In genomic region chr2:159811232-159811631, GRCh38 we compare ENCODE assay signal across 26 cellular contexts.
"Had no signal": no experiment of that assay in that cellular context is flagged by ENCODE, and none has a peak within 500 bp of the region (broad histone marks: within the 10 kb centered on the region; RNA-seq: fewer than 3 reads in every experiment).

No MANE protein-coding gene starts in this region.

- H3K27me3 Mint-ChIP-seq: activated CD4-positive, alpha-beta T cell treated with anti-CD3 and anti-CD28 coated beads, Interleukin-2, amount 10 ng/mL, durations not matched to agents 24 days and 14 days; activated CD8-positive, alpha-beta T cell treated with anti-CD3 and anti-CD28 coated beads for 36 hours; activated naive CD4-positive, alpha-beta T cell treated with anti-CD3 and anti-CD28 coated beads, Interleukin-2, amount 50 U/mL, for 24 hours; activated naive CD8-positive, alpha-beta T cell treated with anti-CD3 and anti-CD28 coated beads, Interleukin-2, amount 10 ng/mL, durations not matched to agents 7 days and 5 days; activated T-helper 17 cell treated with anti-CD3 and anti-CD28 coated beads, Interleukin-2, amount 50 U/mL, for 72 hours had no signal

- H3K4me1 ChIP-seq: body of pancreas, breast epithelium, SJCRH30 had no signal

- H3K27me3 ChIP-seq: body of pancreas, breast epithelium, SJCRH30 had no signal

- H3K4me1 Mint-ChIP-seq: activated naive CD4-positive, alpha-beta T cell treated with anti-CD3 and anti-CD28 coated beads, Interleukin-2, amount 50 U/mL, for 24 hours had no signal

- ATAC-seq: activated CD8-positive, alpha-beta T cell treated with anti-CD3 and anti-CD28 coated beads for 36 hours; activated T-cell treated with anti-CD3 and anti-CD28 coated beads, Interleukin-2, amount 50 U/mL, for 72 hours; activated T-helper 17 cell treated with anti-CD3 and anti-CD28 coated beads, Interleukin-2, amount 50 U/mL, for 72 hours; body of pancreas; Panc1 had no signal

- H3K9me3 ChIP-seq: body of pancreas, breast epithelium, SJCRH30 had no signal

- H3K4me3 Mint-ChIP-seq: activated CD4-positive, alpha-beta T cell treated with anti-CD3 and anti-CD28 coated beads, Interleukin-2, amount 10 ng/mL, durations not matched to agents 24 days and 14 days; activated CD8-positive, alpha-beta T cell treated with anti-CD3 and anti-CD28 coated beads for 36 hours; activated naive CD4-positive, alpha-beta T cell treated with anti-CD3 and anti-CD28 coated beads, Interleukin-2, amount 50 U/mL, for 24 hours; activated naive CD8-positive, alpha-beta T cell treated with anti-CD3 and anti-CD28 coated beads, Interleukin-2, amount 10 ng/mL, durations not matched to agents 7 days and 5 days; activated T-cell treated with anti-CD3 and anti-CD28 coated beads, Interleukin-2, amount 50 U/mL, for 72 hours; activated T-helper 17 cell treated with anti-CD3 and anti-CD28 coated beads, Interleukin-2, amount 50 U/mL, for 72 hours had no signal

- DNase-seq: activated CD4-positive, alpha-beta T cell treated with anti-CD3 and anti-CD28 coated beads, Interleukin-2, amount 10 ng/mL, durations not matched to agents 24 days and 14 days; activated CD4-positive, alpha-beta T cell treated with anti-CD3 and anti-CD28 coated beads, Interleukin-2, amount 50 U/mL, for 4 hours; activated CD4-positive, CD25-positive, alpha-beta regulatory T cell; activated CD8-positive, alpha-beta T cell treated with anti-CD3 and anti-CD28 coated beads for 36 hours; activated gamma-delta T cell; activated naive CD4-positive, alpha-beta T cell treated with Interleukin-2 at 50 U/mL for 16 hours; activated naive CD8-positive, alpha-beta T cell treated with anti-CD3 and anti-CD28 coated beads, Interleukin-2, amount 10 ng/mL, durations not matched to agents 7 days and 5 days; activated T-cell treated with anti-CD3 and anti-CD28 coated beads, Interleukin-2, amount 50 U/mL, for 1 hour; activated T-cell treated with anti-CD3 and anti-CD28 coated beads, Interleukin-2, amount 50 U/mL, for 72 hours; body of pancreas; cerebellar nuclear complex; NCI-H1105; NCI-H1436 treated with DMSO at 0.1 percent for 48 hours; NCI-H1694 treated with DMSO at 0.1 percent for 48 hours; NCI-H2029; NCI-H345; NCI-H524 treated with DMSO at 0.1 percent for 48 hours; SHP77; SJCRH30; T1000; WERI-Rb-1 had no signal

- H3K27ac Mint-ChIP-seq: activated CD4-positive, alpha-beta T cell treated with anti-CD3 and anti-CD28 coated beads, Interleukin-2, amount 10 ng/mL, durations not matched to agents 24 days and 14 days; activated CD8-positive, alpha-beta T cell treated with anti-CD3 and anti-CD28 coated beads for 36 hours; activated naive CD4-positive, alpha-beta T cell treated with anti-CD3 and anti-CD28 coated beads, Interleukin-2, amount 50 U/mL, for 24 hours; activated naive CD8-positive, alpha-beta T cell treated with anti-CD3 and anti-CD28 coated beads, Interleukin-2, amount 10 ng/mL, durations not matched to agents 7 days and 5 days; activated T-cell treated with anti-CD3 and anti-CD28 coated beads, Interleukin-2, amount 50 U/mL, for 72 hours; activated T-helper 17 cell treated with anti-CD3 and anti-CD28 coated beads, Interleukin-2, amount 50 U/mL, for 72 hours had no signal

- H3K27ac ChIP-seq: body of pancreas, breast epithelium, SJCRH30, WERI-Rb-1 had no signal

- H3K4me3 ChIP-seq: body of pancreas, breast epithelium, SJCRH30 had no signal

- H3K36me3 ChIP-seq: breast epithelium, SJCRH30, WERI-Rb-1 had no signal

- H3K9me3 Mint-ChIP-seq: activated CD4-positive, alpha-beta T cell treated with anti-CD3 and anti-CD28 coated beads, Interleukin-2, amount 10 ng/mL, durations not matched to agents 24 days and 14 days; activated CD8-positive, alpha-beta T cell treated with anti-CD3 and anti-CD28 coated beads for 36 hours; activated naive CD4-positive, alpha-beta T cell treated with anti-CD3 and anti-CD28 coated beads, Interleukin-2, amount 50 U/mL, for 24 hours; activated naive CD8-positive, alpha-beta T cell treated with anti-CD3 and anti-CD28 coated beads, Interleukin-2, amount 10 ng/mL, durations not matched to agents 7 days and 5 days; activated T-cell treated with anti-CD3 and anti-CD28 coated beads, Interleukin-2, amount 50 U/mL, for 72 hours; activated T-helper 17 cell treated with anti-CD3 and anti-CD28 coated beads, Interleukin-2, amount 50 U/mL, for 72 hours had no signal

- FAIRE-seq: astrocyte had no signal
